In the genomic region with DNA sequence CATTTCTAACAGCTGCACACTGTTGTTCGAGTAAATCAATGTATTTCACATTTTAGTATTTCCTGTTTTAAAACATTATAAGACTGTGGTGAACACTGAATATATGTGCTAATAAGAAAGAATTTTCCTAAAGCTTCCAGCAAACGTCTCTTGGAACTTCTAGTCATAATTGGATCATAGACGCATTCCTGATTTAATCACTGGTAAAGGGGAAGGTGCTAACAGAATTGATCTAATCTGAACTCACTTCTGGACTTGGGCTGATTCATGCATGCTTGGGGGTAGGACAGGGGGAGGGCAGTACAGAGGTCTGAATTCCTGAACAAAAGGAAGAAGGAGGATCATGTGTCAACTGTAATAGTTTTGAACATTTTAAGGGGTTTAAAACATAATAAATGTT, we compare ENCODE assay signal across 10 cellular contexts.
A peak's percentile ranks its signal among the peaks of the same experiment; 100 is the strongest.
DNase-seq lines count a peak whose midpoint lies in the region; FAIRE-seq and TF ChIP-seq lines count a peak whose summit lies in the region.
"Had no signal": no experiment of that assay in that cellular context is flagged by ENCODE, and none has a peak within 500 bp of the region (broad histone marks: within the 10 kb centered on the region; RNA-seq: fewer than 3 reads in every experiment).

No MANE protein-coding gene starts in this region.

- no peak for TF ChIP-seq CTCF in tibial artery (IDR thresholded peaks at IDR 0.05)

- DNase-seq in ACHN (peak; percentile 72), H54 (ENCODE audit: insufficient read length, low spot score) (peak; percentile 50), SW 1271 (lab: John Stamatoyannopoulos, UW) (peak; percentile 54 to 75), glomerular visceral epithelial cell (ENCODE audit: extremely low spot score) (peak; percentile 68), NCI-H1092 (lab: John Stamatoyannopoulos, UW) (no peak), NCI-H345 treated with DMSO at 0.1 percent for 48 hours (lab: John Stamatoyannopoulos, UW; ENCODE audit: unreplicated experiment) (no peak), tibial artery (no peak), DMS153 (lab: John Stamatoyannopoulos, UW) (no peak)
- DNase-seq: NCI-H2029, T-helper 17 cell had no signal

- H3K36me3 ChIP-seq in tibial artery: no peaks in the 10 kb centered on the region

- FAIRE-seq in H54 (lab: Jason Lieb, UNC): peak; percentile 88

- H3K27ac ChIP-seq in tibial artery: no peak overlapping the region

- no peaks in the 10 kb centered on the region for H3K27me3 ChIP-seq in tibial artery

- in situ Hi-C loops in ACHN (cut with HindIII; ENCODE audit: low pct_ligation_motif_present, low pct_unique_long_range_greater_than_20kb, low sequenced_read_pairs): no loop called here

- no peak overlapping the region for H3K4me3 ChIP-seq in tibial artery

- intact Hi-C loops in tibial artery (cut with DNase I; ENCODE audit: low total_unique reads): loop anchor here (5.0 kb wide), 1 partner anchor 263 kb away; no protein-coding TSS in a partner anchor

- H3K4me1 ChIP-seq in tibial artery: peaks cover 0 to 19% (median 12%) of the 10 kb centered on the region in 4 donors

- TF ChIP-seq POLR2A in H54 (IDR thresholded peaks at IDR 0.05; ENCODE audit: low read depth, low read length): no peak

- no peaks in the 10 kb centered on the region for H3K9me3 ChIP-seq in tibial artery

Comparison
In these comparisons a context has a peak if more than half of its experiments do, and no peak if none do; other contexts are left out.
1. DNase-seq: peak in ACHN (single experiment), H54 (single experiment), SW 1271 (2 of 2) and glomerular visceral epithelial cell (single experiment); none in NCI-H1092 (single experiment), NCI-H345 treated with DMSO at 0.1 percent for 48 hours (single experiment), tibial artery (0 of 2) and DMS153 (single experiment).